In genomic region chr13:60328073-60328472, GRCh38 we compare ENCODE assay signal across 24 cellular contexts.
DNase-seq lines count a peak whose midpoint lies in the region; ATAC-seq and TF ChIP-seq lines count a peak whose summit lies in the region.
"Had no signal": no experiment of that assay in that cellular context is flagged by ENCODE, and none has a peak within 500 bp of the region (broad histone marks: within the 10 kb centered on the region; RNA-seq: fewer than 3 reads in every experiment).

No MANE protein-coding gene starts in this region.

- ATAC-seq in GM21529 (IDR thresholded peaks at IDR 0.05; ENCODE audit: unreplicated experiment), result peak; percentile 38
- ATAC-seq in GM18858 (IDR thresholded peaks at IDR 0.05; ENCODE audit: unreplicated experiment), result no peak
- ATAC-seq: activated naive CD4-positive, alpha-beta T cell treated with anti-CD3 and anti-CD28 coated beads, Interleukin-2, amount 50 U/mL, for 72 hours; activated T-cell treated with anti-CD3 and anti-CD28 coated beads, Interleukin-2, amount 50 U/mL, for 72 hours; naive thymus-derived CD4-positive, alpha-beta T cell; stimulated activated naive B cell treated with anti-CD40 and anti-IgM and Interleukin-4, amounts not matched to agents 10 μg/mL and 1 μg/mL and 100 μg/mL, for 72 hours had no signal

- intact Hi-C loops in transverse colon (cut with DNase I; ENCODE audit: low total_unique reads), result no loop called here

- no peak overlapping the region for H3K27ac Mint-ChIP-seq in type B pancreatic cell
- H3K27ac Mint-ChIP-seq: activated naive CD4-positive, alpha-beta T cell treated with anti-CD3 and anti-CD28 coated beads, Interleukin-2, amount 50 U/mL, for 72 hours; activated T-cell treated with anti-CD3 and anti-CD28 coated beads, Interleukin-2, amount 50 U/mL, for 72 hours; naive thymus-derived CD4-positive, alpha-beta T cell; stimulated activated naive B cell treated with anti-CD40 and anti-IgM and Interleukin-4, amounts not matched to agents 10 μg/mL and 1 μg/mL and 100 μg/mL, for 72 hours had no signal

- H3K9me3 ChIP-seq in BLaER1, result 0 out of 2 replicates have a peak, but pooled peaks cover 3% of the 10 kb centered on the region
- H3K9me3 ChIP-seq in transverse colon, result no peaks in the 10 kb centered on the region
- H3K9me3 ChIP-seq: esophagus squamous epithelium, testis had no signal

- peaks cover 18% of the 10 kb centered on the region for H3K4me1 Mint-ChIP-seq in type B pancreatic cell (ENCODE audit: unreplicated experiment)

- WGBS in transverse colon (ENCODE audit: low coverage in 1 of 2), 2 donors, result 35 to 57% methylated on average over 2 of the region's 2 CpGs

- H3K4me3 ChIP-seq in BLaER1 (no peak overlapping the region), transverse colon (no peak overlapping the region)
- H3K4me3 ChIP-seq: esophagus squamous epithelium, testis had no signal

- in situ Hi-C loops in transverse colon (cut with MboI; ENCODE audit: low pct_ligation_motif_present in 1 of 4, low pct_unique_long_range_greater_than_20kb in 1 of 4, low sequenced_read_pairs in 3 of 4), result loop anchor here in 1 of 4 donors (25.0 kb wide), 2 partner anchors 641 to 941 kb away; no protein-coding TSS in a partner anchor

- TF ChIP-seq CTCF in type B pancreatic cell (conservative IDR thresholded peaks at IDR 0.05), result no peak
- TF ChIP-seq CTCF in transverse colon (IDR thresholded peaks at IDR 0.05), result no peak

- H3K27ac ChIP-seq in BLaER1 (no peak overlapping the region), transverse colon (no peak overlapping the region)
- H3K27ac ChIP-seq: esophagus squamous epithelium, testis had no signal

- peaks cover 3% of the 10 kb centered on the region for H3K9me3 Mint-ChIP-seq in type B pancreatic cell
- H3K9me3 Mint-ChIP-seq: activated naive CD4-positive, alpha-beta T cell treated with anti-CD3 and anti-CD28 coated beads, Interleukin-2, amount 50 U/mL, for 72 hours; activated T-cell treated with anti-CD3 and anti-CD28 coated beads, Interleukin-2, amount 50 U/mL, for 72 hours; naive thymus-derived CD4-positive, alpha-beta T cell had no signal

- no peaks in the 10 kb centered on the region for H4K20me1 ChIP-seq in BLaER1

- no peaks in the 10 kb centered on the region for H3K36me3 Mint-ChIP-seq in type B pancreatic cell
- H3K36me3 Mint-ChIP-seq: activated naive CD4-positive, alpha-beta T cell treated with anti-CD3 and anti-CD28 coated beads, Interleukin-2, amount 50 U/mL, for 72 hours; CD4-positive, CD25-positive, alpha-beta regulatory T cell; naive thymus-derived CD4-positive, alpha-beta T cell; stimulated activated naive B cell treated with anti-CD40 and anti-IgM and Interleukin-4, amounts not matched to agents 10 μg/mL and 1 μg/mL and 100 μg/mL, for 72 hours had no signal

- H3K36me3 ChIP-seq in BLaER1 (no peaks in the 10 kb centered on the region), transverse colon (no peaks in the 10 kb centered on the region)
- H3K36me3 ChIP-seq: esophagus squamous epithelium had no signal

- no peak for TF ChIP-seq EP300 in transverse colon (IDR thresholded peaks at IDR 0.05; ENCODE audit: low read depth)

- no peaks in the 10 kb centered on the region for H3K27me3 ChIP-seq in BLaER1
- H3K27me3 ChIP-seq in transverse colon, result no peaks in the 10 kb centered on the region
- H3K27me3 ChIP-seq: testis had no signal

- H3K4me3 Mint-ChIP-seq in type B pancreatic cell, result no peak overlapping the region
- H3K4me3 Mint-ChIP-seq: activated T-cell treated with anti-CD3 and anti-CD28 coated beads, Interleukin-2, amount 50 U/mL, for 72 hours; CD4-positive, CD25-positive, alpha-beta regulatory T cell; naive thymus-derived CD4-positive, alpha-beta T cell; stimulated activated naive B cell treated with anti-CD40 and anti-IgM and Interleukin-4, amounts not matched to agents 10 μg/mL and 1 μg/mL and 100 μg/mL, for 72 hours had no signal

- H3K4me2 ChIP-seq in BLaER1, result 0 out of 2 replicates have a peak overlapping the region, but pooled peaks have one; percentile 3

- no peaks in the 10 kb centered on the region for H3K27me3 Mint-ChIP-seq in type B pancreatic cell

- DNase-seq in MV-4-11 (lab: John Stamatoyannopoulos, UW), result peak; percentile 57
- DNase-seq in iris pigment epithelial cell (ENCODE audit: low read depth), result peak; percentile 9
- no peak for DNase-seq in NCI-H187 treated with DMSO at 0.1 percent for 48 hours (lab: John Stamatoyannopoulos, UW)
- no peak for DNase-seq in type B pancreatic cell (ENCODE audit: extremely low spot score, unreplicated experiment)
- DNase-seq in transverse colon, result no peak
- DNase-seq: activated T-cell treated with anti-CD3 and anti-CD28 coated beads, Interleukin-2, amount 50 U/mL, for 72 hours; CD4-positive, CD25-positive, alpha-beta regulatory T cell; DMS153; effector memory CD4-positive, alpha-beta T cell; esophagus squamous epithelium; KG1; mesendoderm; naive thymus-derived CD4-positive, alpha-beta T cell; NCI-H1092; NCI-H2029; NCI-H345; stimulated activated CD4-positive, alpha-beta T cell treated with anti-CD3 and anti-CD28 coated beads, Interleukin-2, amount 100 ng/mL, for 24 hours; stimulated activated naive B cell treated with anti-CD40 and anti-IgM and Interleukin-4, amounts not matched to agents 10 μg/mL and 1 μg/mL and 100 μg/mL, for 72 hours; T1000; testis had no signal

- no peak overlapping the region for H3K9ac ChIP-seq in BLaER1

- no peak for TF ChIP-seq POLR2A in transverse colon (IDR thresholded peaks at IDR 0.05)

- H3K4me1 ChIP-seq in BLaER1 (peaks cover 9% of the 10 kb centered on the region), transverse colon (peaks cover 0 to 12% (median 6%) of the 10 kb centered on the region in 4 donors)
- H3K4me1 ChIP-seq: esophagus squamous epithelium, testis had no signal

Comparison
In these comparisons a context has a peak if more than half of its experiments do, and no peak if none do; other contexts are left out.
1. DNase-seq: peak in MV-4-11 (single experiment) and iris pigment epithelial cell (single experiment); none in NCI-H187 treated with DMSO at 0.1 percent for 48 hours (single experiment), type B pancreatic cell (single experiment) and transverse colon (single experiment).